Comparison of ENCODE assay signal across 16 cellular contexts in genomic region chr11:112293614-112294013, GRCh38. TPM values are rescaled to one million over a fixed set of nuclear protein-coding genes. Genes with fewer than 3 reads are reported as not detected.
DNase-seq lines count a peak whose midpoint lies in the region; ATAC-seq and TF ChIP-seq lines count a peak whose summit lies in the region.
"Had no signal": no experiment of that assay in that cellular context is flagged by ENCODE, and none has a peak within 500 bp of the region (broad histone marks: within the 10 kb centered on the region; RNA-seq: fewer than 3 reads in every experiment).

No MANE protein-coding gene starts in this region.

- H3K9me3 ChIP-seq in AG04450 (ENCODE audit: control insufficient read depth, insufficient read depth, low read length) = no peaks in the 10 kb centered on the region
- H3K9me3 ChIP-seq in ascending aorta = no peaks in the 10 kb centered on the region
- no peaks in the 10 kb centered on the region for H3K9me3 ChIP-seq in left ventricle myocardium inferior (replicated peaks)
- H3K9me3 ChIP-seq in psoas muscle = no peaks in the 10 kb centered on the region
- H3K9me3 ChIP-seq: HAP-1 had no signal

- CTCF ChIA-PET in AG04450 (lab: Charles Lee) = interaction anchor here (0.6 to 2.9 kb wide), 6 partner anchors 14 to 295 kb away, joined by 3 to 16 read pairs (median 4); no protein-coding TSS in a partner anchor

- H3K4me3 ChIP-seq in AG04450 (ENCODE audit: low read depth, low read length) = no peak overlapping the region
- no peak overlapping the region for H3K4me3 ChIP-seq in ascending aorta
- H3K4me3 ChIP-seq in left ventricle myocardium inferior = no peak overlapping the region
- H3K4me3 ChIP-seq in psoas muscle = no peak overlapping the region
- H3K4me3 ChIP-seq: HAP-1 had no signal

- H3K4me1 ChIP-seq in ascending aorta = peaks cover 11 to 37% of the 10 kb centered on the region in 2 donors
- peaks cover 51% of the 10 kb centered on the region for H3K4me1 ChIP-seq in left ventricle myocardium inferior
- H3K4me1 ChIP-seq in psoas muscle = peaks cover 33% of the 10 kb centered on the region

- 22 to 31% (median 29%) methylated on average over 2 of the region's 2 CpGs for WGBS in psoas muscle, 3 donors

- H3K27me3 ChIP-seq in AG04450 (ENCODE audit: control insufficient read depth, insufficient read depth, low read length) (no peaks in the 10 kb centered on the region), ascending aorta (no peaks in the 10 kb centered on the region), left ventricle myocardium inferior (ENCODE audit: low read depth) (no peaks in the 10 kb centered on the region), psoas muscle (ENCODE audit: insufficient read depth in 3 of 3, low read length in 2 of 3) (no peaks in the 10 kb centered on the region)

- H3K36me3 ChIP-seq in ascending aorta = no peaks in the 10 kb centered on the region
- peaks cover 6% of the 10 kb centered on the region for H3K36me3 ChIP-seq in left ventricle myocardium inferior
- no peaks in the 10 kb centered on the region for H3K36me3 ChIP-seq in psoas muscle (ENCODE audit: insufficient read depth in 1 of 2, low read depth in 1 of 2)
- H3K36me3 ChIP-seq: HAP-1 had no signal

- H3K27ac ChIP-seq in AG04450 (ENCODE audit: low read depth, low read length) (peak overlapping the region; percentile 58), ascending aorta (peak overlapping the region; percentile 88), left ventricle myocardium inferior (replicated peaks) (peak overlapping the region; percentile 84), psoas muscle (peak overlapping the region; percentile 86)

- ATAC-seq in psoas muscle (peak; percentile 44 to 81 (median 64)), HG03520 (IDR thresholded peaks at IDR 0.05; ENCODE audit: unreplicated experiment) (no peak)

- no peak for DNase-seq in AG04450 (ENCODE audit: low read depth, low spot score)
- peak in 1 of 2 donors; percentile 58 for DNase-seq in ascending aorta (ENCODE audit: low spot score in 2 of 2)
- DNase-seq in left ventricle myocardium inferior = peak; percentile 31
- DNase-seq in psoas muscle = peak in 1 of 2 donors; percentile 63
- DNase-seq in GM10266 (ENCODE audit: extremely low spot score) = no peak
- DNase-seq in epidermal melanocyte (ENCODE audit: insufficient read length, low spot score) = no peak
- DNase-seq in DMS153 (lab: John Stamatoyannopoulos, UW) = no peak
- DNase-seq: activated CD4-positive, alpha-beta T cell treated with anti-CD3 and anti-CD28 coated beads, Interleukin-2, amount 50 U/mL, for 1 hour; activated T-cell treated with anti-CD3 and anti-CD28 coated beads, Interleukin-2, amount 50 U/mL, for 48 hours; anterior cingulate cortex; effector CD8-positive, alpha-beta T cell; NCI-H1694; NCI-H524 had no signal

- no peak for TF ChIP-seq CTCF in AG04450 (IDR thresholded peaks at IDR 0.05; ENCODE audit: low read depth, low read length)
- TF ChIP-seq CTCF in ascending aorta (IDR thresholded peaks at IDR 0.05) = no peak
- TF ChIP-seq CTCF in left ventricle myocardium inferior (IDR thresholded peaks at IDR 0.05; ENCODE audit: borderline replicate concordance) = no peak
- TF ChIP-seq CTCF in psoas muscle (IDR thresholded peaks at IDR 0.05) = no peak
- no peak for TF ChIP-seq CTCF in GM10266 (IDR thresholded peaks at IDR 0.05; ENCODE audit: control insufficient read depth, insufficient read depth, low read depth, missing control alignments)

- intact Hi-C loops in ascending aorta (cut with DNase I) (loop anchor here (2.0 to 10.0 kb wide), 5 partner anchors 369 to 1481 kb away; partner anchors contain the start of genes CLDN25, NCAM1 and ZW10), left ventricle myocardium inferior (cut with micrococcal nuclease) (loop anchor here (10.0 kb wide), 1 partner anchor 261 kb away; no protein-coding TSS in a partner anchor), psoas muscle (cut with DNase I) (loop anchor here (5.0 to 10.0 kb wide), 6 partner anchors 101 to 994 kb away; no protein-coding TSS in a partner anchor)

- POLR2A ChIA-PET in AG04450 (lab: Yijun Ruan, JAX) = interaction anchor here (0.6 to 1.0 kb wide), 2 partner anchors 44 to 271 kb away, joined by 3 to 6 read pairs; no protein-coding TSS in a partner anchor

RNA-seq across cellular contexts. Expression of gene PLET1, which starts 33.0 kb away (rescaled TPM):
- polyA plus RNA-seq in AG04450 (2011; rRNA removed) (not detected in 2 replicates), psoas muscle (not detected)
- not detected in 2 replicates for polyA minus RNA-seq in AG04450 (2011; rRNA and poly(A)+ RNA removed)
- total RNA-seq in ascending aorta (not detected), left ventricle myocardium inferior (not detected), psoas muscle (not detected)
- total RNA-seq: T-helper 2 cell treated with Interferon-gamma antibody and Interleukin-4, amounts not matched to agents 100 ng/mL and 5 ng/mL, for 36 hours had no signal
